In genomic region chr3:72320911-72321385, GRCh38 we compare ENCODE assay signal across 2 cellular contexts.
TF ChIP-seq lines count a peak whose summit lies in the region.

No MANE protein-coding gene starts in this region.

TF ChIP-seq in HepG2, 621 proteins besides CTCF, POLR2A, EP300 and RAD21 (continued from another document):
- TF ChIP-seq TFAP4 (IDR thresholded peaks at IDR 0.05; ENCODE audit: borderline replicate concordance, low read depth) = 0 out of 2 replicates have a peak, but pooled peaks have one; percentile 16

TF ChIP-seq in HEK293T, 16 proteins besides CTCF, POLR2A, EP300 and RAD21 (continued from another document):
- no peak for TF ChIP-seq ELF4 (IDR thresholded peaks at IDR 0.05)
